ENCODE assay signal across 26 cellular contexts in the genomic region with DNA sequence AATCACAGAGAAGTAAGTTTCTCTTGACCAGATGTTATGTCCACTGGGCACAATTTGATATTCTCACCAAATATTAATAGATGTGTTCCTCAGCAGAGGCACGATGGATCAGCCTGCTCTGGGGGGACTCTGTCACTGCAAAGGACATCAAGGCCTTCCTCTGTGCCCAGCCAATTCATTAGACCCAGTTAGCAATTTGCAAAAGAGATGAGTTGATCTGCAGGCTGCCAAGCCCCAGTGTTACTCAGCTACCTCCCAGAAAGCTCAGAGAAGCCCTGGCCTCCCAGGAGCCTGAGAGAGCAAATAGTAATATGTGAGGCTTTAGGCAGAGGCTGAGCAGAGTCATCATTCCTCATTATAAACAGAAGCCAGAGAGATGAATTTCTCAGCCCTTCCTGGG. TPM values are rescaled to one million over a fixed set of nuclear protein-coding genes. Genes with fewer than 3 reads are reported as not detected.
"Had no signal": no experiment of that assay in that cellular context is flagged by ENCODE, and none has a peak within 500 bp of the region (broad histone marks: within the 10 kb centered on the region; RNA-seq: fewer than 3 reads in every experiment).

No MANE protein-coding gene starts in this region.

- H3K36me3 ChIP-seq: ascending aorta, brain microvascular endothelial cell, left ventricle myocardium inferior, sigmoid colon, upper lobe of right lung had no signal

- H3K9me3 Mint-ChIP-seq: activated CD4-positive, alpha-beta memory T cell treated with anti-CD3 and anti-CD28 coated beads for 36 hours; activated naive CD4-positive, alpha-beta T cell treated with anti-CD3 and anti-CD28 coated beads, Interleukin-2, amount 50 U/mL, for 24 hours; nephron had no signal

- H3K4me3 Mint-ChIP-seq: activated CD4-positive, alpha-beta memory T cell treated with anti-CD3 and anti-CD28 coated beads for 36 hours; activated naive CD4-positive, alpha-beta T cell treated with anti-CD3 and anti-CD28 coated beads, Interleukin-2, amount 50 U/mL, for 24 hours; nephron had no signal

- ATAC-seq: esophagus mucosa, SK-N-SH treated with all-trans-retinoic acid at 6 μM for 48 hours, upper lobe of right lung had no signal

- H3K4me3 ChIP-seq: ascending aorta, left ventricle myocardium inferior, sigmoid colon, smooth muscle cell, upper lobe of right lung had no signal

- H3K36me3 Mint-ChIP-seq: activated CD4-positive, alpha-beta memory T cell treated with anti-CD3 and anti-CD28 coated beads for 36 hours had no signal

- H3K27me3 ChIP-seq: ascending aorta had no signal

- H3K27me3 Mint-ChIP-seq: activated CD4-positive, alpha-beta memory T cell treated with anti-CD3 and anti-CD28 coated beads for 36 hours; activated naive CD4-positive, alpha-beta T cell treated with anti-CD3 and anti-CD28 coated beads, Interleukin-2, amount 50 U/mL, for 24 hours had no signal

- DNase-seq: activated CD4-positive, alpha-beta memory T cell treated with anti-CD3 and anti-CD28 coated beads for 36 hours; activated CD4-positive, alpha-beta T cell treated with anti-CD3 and anti-CD28 coated beads for 48 hours; activated CD4-positive, CD25-positive, alpha-beta regulatory T cell; activated gamma-delta T cell treated with Interleukin-2 at 50 U/mL for 16 hours; activated T-cell treated with anti-CD3 and anti-CD28 coated beads for 4 hours; brain microvascular endothelial cell; caudate nucleus; dermis blood vessel endothelial cell; effector CD8-positive, alpha-beta T cell; foreskin melanocyte; glutamatergic neuron; hippocampal formation; left ventricle myocardium inferior; sigmoid colon; stimulated activated CD4-positive, alpha-beta T cell treated with anti-CD3 and anti-CD28 coated beads, Interleukin-15, amount 100 ng/mL, for 24 hours; stimulated activated naive CD4-positive, alpha-beta T cell treated with Interleukin-2 at 50 U/mL for 16 hours; T-helper 9 cell; upper lobe of right lung had no signal

- H3K27ac Mint-ChIP-seq: activated CD4-positive, alpha-beta memory T cell treated with anti-CD3 and anti-CD28 coated beads for 36 hours; activated naive CD4-positive, alpha-beta T cell treated with anti-CD3 and anti-CD28 coated beads, Interleukin-2, amount 50 U/mL, for 24 hours; nephron had no signal

- H3K9me3 ChIP-seq: ascending aorta, left ventricle myocardium inferior, sigmoid colon, upper lobe of right lung had no signal

RNA-seq across cellular contexts. Expression of gene ZNF831, which starts 54.2 kb away (rescaled TPM):
- total RNA-seq: endothelial cell of umbilical vein, renal cortical epithelial cell, smooth muscle cell had no signal
